Comparison of ENCODE assay signal across 9 cellular contexts in genomic region chr21:35616090-35616489, GRCh38.
DNase-seq lines count a peak whose midpoint lies in the region; ATAC-seq and TF ChIP-seq lines count a peak whose summit lies in the region.
"Had no signal": no experiment of that assay in that cellular context is flagged by ENCODE, and none has a peak within 500 bp of the region (broad histone marks: within the 10 kb centered on the region; RNA-seq: fewer than 3 reads in every experiment).

No MANE protein-coding gene starts in this region.

- H3K4me3 Mint-ChIP-seq in stimulated activated naive B cell treated with anti-CD40 and anti-IgM and Interleukin-4, amounts not matched to agents 10 μg/mL and 1 μg/mL and 100 μg/mL, for 72 hours: no peak overlapping the region
- H3K4me3 Mint-ChIP-seq: activated CD4-positive, alpha-beta memory T cell treated with anti-CD3 and anti-CD28 coated beads, Interleukin-2, amount 10 ng/mL, durations not matched to agents 7 days and 5 days had no signal

- TF ChIP-seq CTCF in fibroblast of mammary gland (conservative IDR thresholded peaks at IDR 0.05; ENCODE audit: control insufficient read depth, insufficient read depth, low read depth, low read length): peak; percentile 66
- peak in 4 of 7 experiments; percentile 21 to 51 (median 28) for TF ChIP-seq CTCF in stomach (IDR thresholded peaks at IDR 0.05)

- H3K9me3 ChIP-seq in stomach: no peaks in the 10 kb centered on the region

- no peak for TF ChIP-seq POLR2A in stomach (IDR thresholded peaks at IDR 0.05)

- peaks cover 0 to 4% (median 0%) of the 10 kb centered on the region in 4 donors for H3K4me1 ChIP-seq in stomach

- no peaks in the 10 kb centered on the region for H3K36me3 ChIP-seq in stomach

- no peak for TF ChIP-seq EP300 in stomach (IDR thresholded peaks at IDR 0.05)

- H3K27me3 ChIP-seq in stomach: no peaks in the 10 kb centered on the region

- H3K4me1 Mint-ChIP-seq in stimulated activated naive B cell treated with anti-CD40 and anti-IgM and Interleukin-4, amounts not matched to agents 10 μg/mL and 1 μg/mL and 100 μg/mL, for 72 hours: no peaks in the 10 kb centered on the region
- H3K4me1 Mint-ChIP-seq: activated CD4-positive, alpha-beta memory T cell treated with anti-CD3 and anti-CD28 coated beads, Interleukin-2, amount 10 ng/mL, durations not matched to agents 7 days and 5 days had no signal

- H3K9me3 Mint-ChIP-seq in stimulated activated naive B cell treated with anti-CD40 and anti-IgM and Interleukin-4, amounts not matched to agents 10 μg/mL and 1 μg/mL and 100 μg/mL, for 72 hours: peaks cover 0 to 2% of the 10 kb centered on the region in 2 donors
- H3K9me3 Mint-ChIP-seq: activated CD4-positive, alpha-beta memory T cell treated with anti-CD3 and anti-CD28 coated beads, Interleukin-2, amount 10 ng/mL, durations not matched to agents 7 days and 5 days had no signal

- intact Hi-C loops in stomach (cut with DNase I; ENCODE audit: low total_unique reads): no loop called here

- 8 to 17% (median 13%) methylated on average over 4 of the region's 4 CpGs for WGBS in stomach, 5 donors

- no peak overlapping the region for H3K4me3 ChIP-seq in fibroblast of mammary gland (ENCODE audit: control insufficient read depth, low read depth, low read length)
- H3K4me3 ChIP-seq in stomach: no peak overlapping the region

- no peaks in the 10 kb centered on the region for H3K36me3 Mint-ChIP-seq in stimulated activated naive B cell treated with anti-CD40 and anti-IgM and Interleukin-4, amounts not matched to agents 10 μg/mL and 1 μg/mL and 100 μg/mL, for 72 hours

- no peak overlapping the region for H3K27ac Mint-ChIP-seq in stimulated activated naive B cell treated with anti-CD40 and anti-IgM and Interleukin-4, amounts not matched to agents 10 μg/mL and 1 μg/mL and 100 μg/mL, for 72 hours
- H3K27ac Mint-ChIP-seq: activated CD4-positive, alpha-beta memory T cell treated with anti-CD3 and anti-CD28 coated beads, Interleukin-2, amount 10 ng/mL, durations not matched to agents 7 days and 5 days had no signal

- H3K27ac ChIP-seq in stomach: no peak overlapping the region

- no peak for ATAC-seq in stimulated activated naive B cell treated with anti-CD40 and anti-IgM and Interleukin-4, amounts not matched to agents 10 μg/mL and 1 μg/mL and 100 μg/mL, for 72 hours (replicated peaks)

- H3K27me3 Mint-ChIP-seq in stimulated activated naive B cell treated with anti-CD40 and anti-IgM and Interleukin-4, amounts not matched to agents 10 μg/mL and 1 μg/mL and 100 μg/mL, for 72 hours: peaks cover 6% of the 10 kb centered on the region in 2 donors

- DNase-seq in NCI-H2029 treated with DMSO at 0.1 percent for 48 hours (lab: John Stamatoyannopoulos, UW): peak; percentile 2
- no peak for DNase-seq in NCI-H2029 (lab: John Stamatoyannopoulos, UW)
- DNase-seq in OCI-M1 (lab: John Stamatoyannopoulos, UW): peak; percentile 73
- peak; percentile 80 for DNase-seq in fibroblast of mammary gland (ENCODE audit: low read depth)
- no peak for DNase-seq in stomach
- DNase-seq in kidney tubule cell (ENCODE audit: low spot score): no peak
- no peak for DNase-seq in stimulated activated naive B cell treated with anti-CD40 and anti-IgM and Interleukin-4, amounts not matched to agents 10 μg/mL and 1 μg/mL and 100 μg/mL, for 72 hours
- no peak for DNase-seq in activated gamma-delta T cell (lab: John Stamatoyannopoulos, UW)
- DNase-seq: activated CD4-positive, alpha-beta memory T cell treated with anti-CD3 and anti-CD28 coated beads, Interleukin-2, amount 10 ng/mL, durations not matched to agents 7 days and 5 days had no signal

Comparison
In these comparisons a context has a peak if more than half of its experiments do, and no peak if none do; other contexts are left out.
1. DNase-seq: peak in NCI-H2029 treated with DMSO at 0.1 percent for 48 hours (single experiment), OCI-M1 (single experiment) and fibroblast of mammary gland (single experiment); none in NCI-H2029 (single experiment), stomach (single experiment), kidney tubule cell (single experiment), stimulated activated naive B cell treated with anti-CD40 and anti-IgM and Interleukin-4, amounts not matched to agents 10 μg/mL and 1 μg/mL and 100 μg/mL, for 72 hours (single experiment) and activated gamma-delta T cell (single experiment).